In the genomic region with DNA sequence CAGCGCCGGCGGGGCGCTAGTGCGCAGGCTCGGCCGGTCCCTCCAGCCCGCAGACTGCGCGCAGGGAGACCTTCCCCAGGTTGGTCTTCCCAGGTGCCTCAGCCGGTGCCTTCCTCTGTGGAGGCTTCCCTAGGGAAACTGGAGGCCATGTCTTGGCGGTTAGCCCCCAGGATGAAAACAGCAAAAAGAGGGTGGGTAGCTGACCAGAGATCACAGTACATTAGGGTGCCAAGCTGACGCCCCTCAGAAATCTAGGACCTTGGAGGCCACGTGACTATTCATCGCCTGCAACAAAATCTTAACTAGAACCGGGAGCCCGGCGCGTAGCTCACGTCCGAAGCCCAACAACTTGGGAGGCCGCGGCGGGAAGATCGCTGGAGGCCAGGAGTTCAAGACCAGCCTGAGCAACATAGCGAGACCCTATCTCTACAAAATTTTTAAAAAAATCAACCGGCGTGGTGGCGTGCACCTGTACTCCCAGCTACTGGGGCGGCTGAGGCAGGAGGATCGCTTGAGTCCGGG, we compare ENCODE assay signal across 8 cellular contexts. TPM values are rescaled to one million over a fixed set of nuclear protein-coding genes. Genes with fewer than 3 reads are reported as not detected.
DNase-seq lines count a peak whose midpoint lies in the region; ATAC-seq and TF ChIP-seq lines count a peak whose summit lies in the region.

No MANE protein-coding gene starts in this region.

- H3K9me3 ChIP-seq in thoracic aorta: no peaks in the 10 kb centered on the region

- peaks cover 32% of the 10 kb centered on the region for H3K36me3 Mint-ChIP-seq in activated CD4-positive, alpha-beta T cell treated with anti-CD3 and anti-CD28 coated beads, Interleukin-2, amount 10 ng/mL, durations not matched to agents 24 days and 14 days (ENCODE audit: low read depth)
- H3K36me3 Mint-ChIP-seq in activated CD8-positive, alpha-beta T cell treated with anti-CD3 and anti-CD28 coated beads, Interleukin-2, amount 10 ng/mL, durations not matched to agents 7 days and 5 days (ENCODE audit: low read depth): peaks cover 33% of the 10 kb centered on the region

- H3K4me3 ChIP-seq in thoracic aorta: peak overlapping the region; percentile 71

- peaks cover 19% of the 10 kb centered on the region for H3K36me3 ChIP-seq in thoracic aorta

- H3K4me3 Mint-ChIP-seq in activated CD4-positive, alpha-beta T cell treated with anti-CD3 and anti-CD28 coated beads, Interleukin-2, amount 10 ng/mL, durations not matched to agents 24 days and 14 days: peak overlapping the region; percentile 97
- H3K4me3 Mint-ChIP-seq in activated CD8-positive, alpha-beta T cell treated with anti-CD3 and anti-CD28 coated beads, Interleukin-2, amount 10 ng/mL, durations not matched to agents 7 days and 5 days: peak overlapping the region; percentile 93

- ATAC-seq in activated CD8-positive, alpha-beta T cell treated with anti-CD3 and anti-CD28 coated beads, Interleukin-2, amount 10 ng/mL, durations not matched to agents 7 days and 5 days: no peak
- ATAC-seq in thoracic aorta (ENCODE audit: insufficient number of reproducible peaks, low FRiP score, low read depth) (no peak), esophagus mucosa (no peak)

- DNase-seq in activated CD4-positive, alpha-beta T cell treated with anti-CD3 and anti-CD28 coated beads, Interleukin-2, amount 10 ng/mL, durations not matched to agents 24 days and 14 days: no peak
- no peak for DNase-seq in activated CD4-positive, alpha-beta T cell treated with anti-CD3 and anti-CD28 coated beads, Interleukin-2, amount 50 U/mL, for 48 hours
- no peak for DNase-seq in activated CD8-positive, alpha-beta T cell treated with anti-CD3 and anti-CD28 coated beads, Interleukin-2, amount 10 ng/mL, durations not matched to agents 7 days and 5 days
- DNase-seq in iPS-NIHi11 (ENCODE audit: low spot score) (peak; percentile 94), thoracic aorta (ENCODE audit: low spot score) (no peak), OCI-M1 (lab: John Stamatoyannopoulos, UW) (no peak)
- DNase-seq in effector CD4-positive, alpha-beta T cell: no peak

- no peaks in the 10 kb centered on the region for H3K9me3 Mint-ChIP-seq in activated CD4-positive, alpha-beta T cell treated with anti-CD3 and anti-CD28 coated beads, Interleukin-2, amount 10 ng/mL, durations not matched to agents 24 days and 14 days
- no peaks in the 10 kb centered on the region for H3K9me3 Mint-ChIP-seq in activated CD8-positive, alpha-beta T cell treated with anti-CD3 and anti-CD28 coated beads, Interleukin-2, amount 10 ng/mL, durations not matched to agents 7 days and 5 days (ENCODE audit: insufficient read depth)

- peaks cover 12 to 38% of the 10 kb centered on the region in 2 donors for H3K4me1 ChIP-seq in thoracic aorta (ENCODE audit: control insufficient read depth in 1 of 2, low read depth in 2 of 2)

- intact Hi-C loops in activated CD4-positive, alpha-beta T cell treated with anti-CD3 and anti-CD28 coated beads, Interleukin-2, amount 10 ng/mL, durations not matched to agents 24 days and 14 days (cut with micrococcal nuclease): loop anchor here (2.0 kb wide), 1 partner anchor 38 kb away; no protein-coding TSS in a partner anchor

- H3K27me3 Mint-ChIP-seq in activated CD4-positive, alpha-beta T cell treated with anti-CD3 and anti-CD28 coated beads, Interleukin-2, amount 10 ng/mL, durations not matched to agents 24 days and 14 days: no peaks in the 10 kb centered on the region
- H3K27me3 Mint-ChIP-seq in activated CD8-positive, alpha-beta T cell treated with anti-CD3 and anti-CD28 coated beads, Interleukin-2, amount 10 ng/mL, durations not matched to agents 7 days and 5 days (ENCODE audit: low read depth): no peaks in the 10 kb centered on the region

- no peaks in the 10 kb centered on the region for H3K27me3 ChIP-seq in thoracic aorta (replicated peaks; ENCODE audit: insufficient read depth)

- CTCF ChIA-PET in activated CD8-positive, alpha-beta T cell treated with anti-CD3 and anti-CD28 coated beads, Interleukin-2, amount 10 ng/mL, durations not matched to agents 7 days and 5 days (lab: Charles Lee): interaction anchor here (1.1 to 4.6 kb wide), 8 partner anchors 9 to 219 kb away, joined by 3 to 64 read pairs (median 14); a partner anchor contains a TSS

- peak overlapping the region; percentile 94 for H3K27ac Mint-ChIP-seq in activated CD4-positive, alpha-beta T cell treated with anti-CD3 and anti-CD28 coated beads, Interleukin-2, amount 10 ng/mL, durations not matched to agents 24 days and 14 days
- peak overlapping the region; percentile 97 for H3K27ac Mint-ChIP-seq in activated CD8-positive, alpha-beta T cell treated with anti-CD3 and anti-CD28 coated beads, Interleukin-2, amount 10 ng/mL, durations not matched to agents 7 days and 5 days

- POLR2A ChIA-PET in activated CD8-positive, alpha-beta T cell treated with anti-CD3 and anti-CD28 coated beads, Interleukin-2, amount 10 ng/mL, durations not matched to agents 7 days and 5 days (lab: Charles Lee): interaction anchor here (0.6 to 2.5 kb wide), 4 partner anchors 10 to 81 kb away, joined by 3 to 20 read pairs (median 4); a partner anchor contains a TSS

- peaks cover 20% of the 10 kb centered on the region for H3K4me1 Mint-ChIP-seq in activated CD4-positive, alpha-beta T cell treated with anti-CD3 and anti-CD28 coated beads, Interleukin-2, amount 10 ng/mL, durations not matched to agents 24 days and 14 days
- peaks cover 37% of the 10 kb centered on the region for H3K4me1 Mint-ChIP-seq in activated CD8-positive, alpha-beta T cell treated with anti-CD3 and anti-CD28 coated beads, Interleukin-2, amount 10 ng/mL, durations not matched to agents 7 days and 5 days (ENCODE audit: low read depth)

- no peak for TF ChIP-seq CTCF in thoracic aorta (IDR thresholded peaks at IDR 0.05)

- H3K27ac ChIP-seq in thoracic aorta: peak overlapping the region; percentile 85 to 95

RNA-seq across cellular contexts. Expression of a gene that starts 0.3 kb away (rescaled TPM):
- 127 and 136 TPM in 2 replicates for total RNA-seq in activated CD4-positive, alpha-beta T cell treated with anti-CD3 and anti-CD28 coated beads, Interleukin-2, amount 10 ng/mL, durations not matched to agents 24 days and 14 days
- 100 to 1,000 TPM; 103 to 108 TPM for total RNA-seq in activated CD8-positive, alpha-beta T cell treated with anti-CD3 and anti-CD28 coated beads, Interleukin-2, amount 10 ng/mL, durations not matched to agents 7 days and 5 days
- total RNA-seq in thoracic aorta: 100 to 1,000 TPM; 135 to 181 TPM
- 143 TPM for total RNA-seq in esophagus mucosa

RNA-seq across cellular contexts. Expression of a gene that starts 7.6 kb away (rescaled TPM):
- total RNA-seq in activated CD4-positive, alpha-beta T cell treated with anti-CD3 and anti-CD28 coated beads, Interleukin-2, amount 10 ng/mL, durations not matched to agents 24 days and 14 days: 19.6 and 20.7 TPM in 2 replicates
- total RNA-seq in activated CD8-positive, alpha-beta T cell treated with anti-CD3 and anti-CD28 coated beads, Interleukin-2, amount 10 ng/mL, durations not matched to agents 7 days and 5 days: 10 to 100 TPM; 19.6 to 21.2 TPM
- 10 to 100 TPM in 1 of 2 donors, 1 to 10 TPM in 1; 7.4 to 15.4 TPM for total RNA-seq in thoracic aorta
- 2.9 TPM for total RNA-seq in esophagus mucosa

RNA-seq across cellular contexts. Expression of a gene that starts 27.2 kb away (rescaled TPM):
- total RNA-seq in activated CD4-positive, alpha-beta T cell treated with anti-CD3 and anti-CD28 coated beads, Interleukin-2, amount 10 ng/mL, durations not matched to agents 24 days and 14 days: 53.8 and 54.2 TPM in 2 replicates
- 10 to 100 TPM; 56.1 to 58.4 TPM for total RNA-seq in activated CD8-positive, alpha-beta T cell treated with anti-CD3 and anti-CD28 coated beads, Interleukin-2, amount 10 ng/mL, durations not matched to agents 7 days and 5 days
- total RNA-seq in thoracic aorta (10 to 100 TPM; 43.7 to 53.2 TPM), esophagus mucosa (53.8 TPM)

RNA-seq across cellular contexts. Expression of a gene that starts 27.8 kb away (rescaled TPM):
- total RNA-seq in activated CD4-positive, alpha-beta T cell treated with anti-CD3 and anti-CD28 coated beads, Interleukin-2, amount 10 ng/mL, durations not matched to agents 24 days and 14 days: 85.2 and 93.6 TPM in 2 replicates
- 10 to 100 TPM; 51.1 to 58.1 TPM for total RNA-seq in activated CD8-positive, alpha-beta T cell treated with anti-CD3 and anti-CD28 coated beads, Interleukin-2, amount 10 ng/mL, durations not matched to agents 7 days and 5 days
- 10 to 100 TPM; 31.5 to 55.9 TPM for total RNA-seq in thoracic aorta
- 10.6 TPM for total RNA-seq in esophagus mucosa

RNA-seq across cellular contexts. Expression of a gene that starts 44.4 kb away (rescaled TPM):
- not detected in 2 replicates for total RNA-seq in activated CD4-positive, alpha-beta T cell treated with anti-CD3 and anti-CD28 coated beads, Interleukin-2, amount 10 ng/mL, durations not matched to agents 24 days and 14 days
- not detected for total RNA-seq in activated CD8-positive, alpha-beta T cell treated with anti-CD3 and anti-CD28 coated beads, Interleukin-2, amount 10 ng/mL, durations not matched to agents 7 days and 5 days
- total RNA-seq in thoracic aorta (not detected), esophagus mucosa (not detected)
